27 cellular contexts compared by ENCODE assay signal in genomic region chr10:43336061-43336460, GRCh38. TPM values are rescaled to one million over a fixed set of nuclear protein-coding genes. Genes with fewer than 3 reads are reported as not detected.
"Had no signal": no experiment of that assay in that cellular context is flagged by ENCODE, and none has a peak within 500 bp of the region (broad histone marks: within the 10 kb centered on the region; RNA-seq: fewer than 3 reads in every experiment).

No MANE protein-coding gene starts in this region.

- FAIRE-seq: kidney had no signal

- DNase-seq: effector memory CD8-positive, alpha-beta T cell; gastrocnemius medialis; heart right ventricle; left colon; natural killer cell; occipital lobe; psoas muscle; retina; spleen; stimulated activated CD4-positive, alpha-beta T cell treated with anti-CD3 and anti-CD28 coated beads, Interleukin-15, amount 100 ng/mL, for 24 hours; stimulated activated CD4-positive, alpha-beta T cell treated with anti-CD3 and anti-CD28 coated beads, Interleukin-1b, Interleukin-23, amount 100 ng/mL, for 48 hours; stimulated activated CD4-positive, alpha-beta T cell treated with anti-CD3 and anti-CD28 coated beads, Interleukin-4, amount 100 ng/mL, for 24 hours; tibial artery; upper lobe of right lung had no signal

- H3K4me3 Mint-ChIP-seq: dendritic cell treated with granulocyte-macrophage colony-stimulating factor and Interleukin-4, amounts not matched to agents 40 ng/mL and 50 ng/mL, for 4 days; effector memory CD8-positive, alpha-beta T cell; mesothelial cell of epicardium; natural killer cell; neural crest cell; stimulated activated memory B cell treated with anti-CD40 and anti-IgM and Interleukin-4, amounts not matched to agents 10 μg/mL and 1 μg/mL and 100 μg/mL, for 72 hours; stimulated activated naive CD8-positive, alpha-beta T cell treated with anti-CD3 and anti-CD28 coated beads, Interleukin-15, Interleukin-2, amounts not matched to agents 100 ng/mL and 50 ng/mL, for 24 hours had no signal

- H3K4me3 ChIP-seq: esophagus muscularis mucosa, gastrocnemius medialis, heart right ventricle, psoas muscle, spleen, tibial artery, upper lobe of right lung, vagina had no signal

- H3K9me3 ChIP-seq: esophagus muscularis mucosa, gastrocnemius medialis, heart right ventricle, psoas muscle, spleen, tibial artery, upper lobe of right lung, vagina had no signal

- H3K36me3 Mint-ChIP-seq: mesothelial cell of epicardium; natural killer cell; stimulated activated memory B cell treated with anti-CD40 and anti-IgM and Interleukin-4, amounts not matched to agents 10 μg/mL and 1 μg/mL and 100 μg/mL, for 72 hours had no signal

- H3K4me1 ChIP-seq: gastrocnemius medialis, psoas muscle, vagina had no signal

- H3K9me3 Mint-ChIP-seq: dendritic cell treated with granulocyte-macrophage colony-stimulating factor and Interleukin-4, amounts not matched to agents 40 ng/mL and 50 ng/mL, for 4 days; effector memory CD8-positive, alpha-beta T cell; mesothelial cell of epicardium; natural killer cell; neural crest cell; stimulated activated memory B cell treated with anti-CD40 and anti-IgM and Interleukin-4, amounts not matched to agents 10 μg/mL and 1 μg/mL and 100 μg/mL, for 72 hours; stimulated activated naive CD8-positive, alpha-beta T cell treated with anti-CD3 and anti-CD28 coated beads, Interleukin-15, Interleukin-2, amounts not matched to agents 100 ng/mL and 50 ng/mL, for 24 hours had no signal

- ATAC-seq: effector memory CD8-positive, alpha-beta T cell; gastrocnemius medialis; heart right ventricle; natural killer cell; psoas muscle; sciatic nerve; stimulated activated memory B cell treated with anti-CD40 and anti-IgM and Interleukin-4, amounts not matched to agents 10 μg/mL and 1 μg/mL and 100 μg/mL, for 72 hours had no signal

- H3K27ac Mint-ChIP-seq: dendritic cell treated with granulocyte-macrophage colony-stimulating factor and Interleukin-4, amounts not matched to agents 40 ng/mL and 50 ng/mL, for 4 days; effector memory CD8-positive, alpha-beta T cell; mesothelial cell of epicardium; natural killer cell; stimulated activated memory B cell treated with anti-CD40 and anti-IgM and Interleukin-4, amounts not matched to agents 10 μg/mL and 1 μg/mL and 100 μg/mL, for 72 hours; stimulated activated naive CD8-positive, alpha-beta T cell treated with anti-CD3 and anti-CD28 coated beads, Interleukin-15, Interleukin-2, amounts not matched to agents 100 ng/mL and 50 ng/mL, for 24 hours had no signal

- H3K27ac ChIP-seq: esophagus muscularis mucosa, gastrocnemius medialis, heart right ventricle, psoas muscle, tibial artery, vagina had no signal

- H3K36me3 ChIP-seq: esophagus muscularis mucosa, gastrocnemius medialis, heart right ventricle, spleen, tibial artery, upper lobe of right lung, vagina had no signal

- H3K27me3 ChIP-seq: upper lobe of right lung, vagina had no signal

RNA-seq across cellular contexts. Expression of gene FXYD4, which starts 35.4 kb away (rescaled TPM):
- total RNA-seq: esophagus muscularis mucosa, fibroblast of villous mesenchyme, gastrocnemius medialis, left colon, liver, mesothelial cell of epicardium, natural killer cell, neural crest cell, occipital lobe, sciatic nerve, skeletal muscle tissue, spleen, temporal lobe, vagina had no signal
- polyA plus RNA-seq: heart right ventricle, liver had no signal
